Comparison of ENCODE assay signal across 8 cellular contexts in the genomic region with DNA sequence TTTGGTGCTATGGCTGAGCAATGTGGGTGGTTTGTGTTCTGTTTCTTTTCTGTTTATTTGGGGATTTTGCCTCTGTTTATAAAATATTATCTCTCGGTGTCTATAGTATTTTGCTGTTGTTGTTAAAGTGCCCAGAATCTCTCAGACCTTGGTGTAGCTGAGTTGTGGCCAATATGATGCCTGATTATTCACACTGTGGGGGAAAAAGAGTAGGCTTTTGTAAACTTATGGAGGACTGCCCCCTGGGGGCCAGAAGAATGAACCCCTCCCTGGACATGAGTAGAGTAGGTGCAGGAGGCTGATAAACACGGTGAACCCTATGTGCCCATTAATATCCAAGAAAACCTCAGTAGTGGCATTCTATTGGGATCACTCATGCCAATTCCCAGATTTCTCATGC. TPM values are rescaled to one million over a fixed set of nuclear protein-coding genes. Genes with fewer than 3 reads are reported as not detected.
DNase-seq lines count a peak whose midpoint lies in the region; ATAC-seq lines count a peak whose summit lies in the region.

No MANE protein-coding gene starts in this region.

- DNase-seq in GM04503 (ENCODE audit: low read depth) (peak; percentile 32), NCI-H748 (lab: John Stamatoyannopoulos, UW; ENCODE audit: unreplicated experiment) (peak; percentile 85), dermis blood vessel endothelial cell (peak; percentile 90), lung microvascular endothelial cell (ENCODE audit: low read depth in 2 of 2) (peak; percentile 88 to 89), GM19240 (ENCODE audit: insufficient read length, low spot score) (no peak)
- no peak for DNase-seq in activated CD4-positive, alpha-beta T cell treated with anti-CD3 and anti-CD28 coated beads for 1 hour

- peak; percentile 71 for ATAC-seq in HG03039 (IDR thresholded peaks at IDR 0.05; ENCODE audit: unreplicated experiment)
- ATAC-seq in HG03460 (IDR thresholded peaks at IDR 0.05; ENCODE audit: unreplicated experiment): no peak

RNA-seq across cellular contexts. Expression of gene DPYSL3, which starts 49.0 kb away (rescaled TPM):
- total RNA-seq in dermis blood vessel endothelial cell (37.1 and 50.0 TPM in 2 replicates), lung microvascular endothelial cell (11.3 and 35.1 TPM in 2 replicates)

Comparison
In these comparisons a context has a peak if more than half of its experiments do, and no peak if none do; other contexts are left out.
1. DNase-seq: peak in GM04503 (single experiment), NCI-H748 (single experiment), dermis blood vessel endothelial cell (single experiment) and lung microvascular endothelial cell (2 of 2); none in GM19240 (single experiment) and activated CD4-positive, alpha-beta T cell treated with anti-CD3 and anti-CD28 coated beads for 1 hour (single experiment).